29 cellular contexts compared by ENCODE assay signal in the genomic region with DNA sequence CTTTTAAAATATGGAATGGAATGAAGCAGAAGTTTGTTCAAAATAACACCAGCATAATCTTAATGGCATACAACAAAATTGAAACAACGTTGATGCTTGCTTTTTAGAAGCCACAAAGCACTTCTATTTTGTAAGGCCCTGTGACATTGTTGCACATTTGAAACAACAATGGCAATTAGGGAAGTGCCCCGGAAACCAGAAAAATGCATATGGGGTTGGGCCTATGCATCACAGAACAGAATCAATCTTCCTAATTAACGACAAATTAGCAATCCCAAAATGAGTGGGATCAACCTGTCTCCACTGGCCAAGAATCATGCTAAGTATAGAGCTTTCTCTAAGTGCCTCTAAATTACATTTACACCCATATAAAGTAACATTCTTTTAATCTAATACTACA.
"Had no signal": no experiment of that assay in that cellular context is flagged by ENCODE, and none has a peak within 500 bp of the region (broad histone marks: within the 10 kb centered on the region; RNA-seq: fewer than 3 reads in every experiment).

No MANE protein-coding gene starts in this region.

- H3K4me3 ChIP-seq: left ventricle myocardium inferior, lung, mucosa of descending colon, pancreas, prostate gland, skin epidermis, stomach, testis, thyroid gland, transverse colon, uterus had no signal

- H3K27ac ChIP-seq: left ventricle myocardium inferior, pancreas, prostate gland, skin epidermis, stomach, testis, thyroid gland, transverse colon had no signal

- FAIRE-seq: islet of Langerhans, kidney, pancreas had no signal

- H3K9me3 ChIP-seq: left ventricle myocardium inferior, mucosa of descending colon, pancreas, prostate gland, stomach, testis, thyroid gland, transverse colon, uterus had no signal

- DNase-seq: hippocampal formation; kidney; left ventricle myocardium inferior; mesendoderm; midbrain; mucosa of descending colon; naive thymus-derived CD4-positive, alpha-beta T cell; nucleus accumbens; pancreas; posterior cingulate gyrus; retina; right cardiac atrium; stimulated activated CD4-positive, alpha-beta T cell treated with anti-CD3 and anti-CD28 coated beads, Interleukin-12 subunit alpha, Interleukin-12 subunit beta, amount 100 ng/mL, for 4 hours; stimulated activated CD4-positive, alpha-beta T cell treated with anti-CD3 and anti-CD28 coated beads, Interleukin-15, amount 100 ng/mL, for 24 hours; stimulated activated CD4-positive, alpha-beta T cell treated with anti-CD3 and anti-CD28 coated beads, Interleukin-2, amount 100 ng/mL, for 24 hours; stimulated activated CD4-positive, alpha-beta T cell treated with anti-CD3 and anti-CD28 coated beads, Interleukin-4, amount 100 ng/mL, for 1 hour; stimulated activated naive B cell treated with anti-CD40 and anti-IgM and Interleukin-4, amounts not matched to agents 10 μg/mL and 1 μg/mL and 100 μg/mL, for 72 hours; stimulated activated naive CD8-positive, alpha-beta T cell treated with anti-CD3 and anti-CD28 coated beads, Interleukin-15, Interleukin-2, amounts not matched to agents 100 U/mL and 50 U/mL, for 24 hours; stomach; testis; thyroid gland; transverse colon; uterus had no signal

- H3K27me3 ChIP-seq: pancreas, stomach, testis, thyroid gland, transverse colon, uterus had no signal

- H3K4me1 ChIP-seq: pancreas, prostate gland, testis, thyroid gland, transverse colon had no signal

- H3K36me3 ChIP-seq: left ventricle myocardium inferior, pancreas, prostate gland, thyroid gland, transverse colon, uterus had no signal

- ATAC-seq: mucosa of descending colon; naive thymus-derived CD4-positive, alpha-beta T cell; natural killer cell treated with Interleukin-12 subunit alpha and Interleukin-12 subunit beta and Interleukin-15 and Interleukin-18, amount 100 ng/mL, for 72 hours; pancreas; right cardiac atrium; sciatic nerve; stimulated activated naive B cell treated with anti-CD40 and anti-IgM and Interleukin-4, amounts not matched to agents 10 μg/mL and 1 μg/mL and 100 μg/mL, for 72 hours; stimulated activated naive CD8-positive, alpha-beta T cell treated with anti-CD3 and anti-CD28 coated beads, Interleukin-15, Interleukin-2, amounts not matched to agents 100 U/mL and 50 U/mL, for 24 hours had no signal
